21 cellular contexts compared by ENCODE assay signal in genomic region chr3:9598783-9599387, GRCh38. TPM values are rescaled to one million over a fixed set of nuclear protein-coding genes. Genes with fewer than 3 reads are reported as not detected.
DNase-seq lines count a peak whose midpoint lies in the region; ATAC-seq and TF ChIP-seq lines count a peak whose summit lies in the region.
"Had no signal": no experiment of that assay in that cellular context is flagged by ENCODE, and none has a peak within 500 bp of the region (broad histone marks: within the 10 kb centered on the region; RNA-seq: fewer than 3 reads in every experiment).

No MANE protein-coding gene starts in this region.

- DNase-seq in body of pancreas (no peak), mucosa of descending colon (peak in 1 of 3 donors; percentile 20), renal cortical epithelial cell (ENCODE audit: low read depth) (peak; percentile 7), left ventricle myocardium superior (no peak), CD1c-positive myeloid dendritic cell (ENCODE audit: extremely low spot score) (no peak)
- DNase-seq in activated T-cell treated with anti-CD3 and anti-CD28 coated beads, Interleukin-2, amount 50 U/mL, for 4 hours, result no peak
- DNase-seq: CD4-positive, CD25-positive, alpha-beta regulatory T cell; CD8-positive, alpha-beta memory T cell; COR-L47; DMS153; DMS79; GDM1; GOT3; H7; HFFc6; IMR-90 had no signal

- peaks cover 44% of the 10 kb centered on the region for H3K27me3 Mint-ChIP-seq in activated T-cell treated with anti-CD3 and anti-CD28 coated beads, Interleukin-2, amount 50 U/mL, for 4 hours (ENCODE audit: low read depth)

- intact Hi-C loops in body of pancreas (cut with DNase I) (no loop called here), mucosa of descending colon (cut with DNase I, micrococcal nuclease) (no loop called here), left ventricle myocardium superior (cut with micrococcal nuclease) (no loop called here)

- H3K4me3 Mint-ChIP-seq in activated T-cell treated with anti-CD3 and anti-CD28 coated beads, Interleukin-2, amount 50 U/mL, for 4 hours, result no peak overlapping the region
- H3K4me3 Mint-ChIP-seq: B cell, HFFc6 had no signal

- no peaks in the 10 kb centered on the region for H3K9me3 ChIP-seq in body of pancreas
- peaks cover 2% of the 10 kb centered on the region for H3K9me3 ChIP-seq in mucosa of descending colon

- ATAC-seq in body of pancreas, result peak; percentile 60
- peak; percentile 45 for ATAC-seq in mucosa of descending colon
- ATAC-seq in left ventricle myocardium superior, result no peak
- ATAC-seq in activated T-cell treated with anti-CD3 and anti-CD28 coated beads, Interleukin-2, amount 50 U/mL, for 4 hours, result no peak
- ATAC-seq: HCT116 had no signal

- H3K27me3 ChIP-seq in body of pancreas, result no peaks in the 10 kb centered on the region
- H3K27me3 ChIP-seq: BLaER1 treated with 17β-estradiol and CSF1 and Interleukin-3, amounts not matched to agents 10 nM and 100 nM had no signal

- no peaks in the 10 kb centered on the region for H3K36me3 ChIP-seq in body of pancreas (replicated peaks in 1 of 2; ENCODE audit: insufficient read depth in 1 of 2, low read depth in 2 of 2)
- H3K36me3 ChIP-seq in mucosa of descending colon (ENCODE audit: low read depth), result no peaks in the 10 kb centered on the region
- H3K36me3 ChIP-seq: BLaER1 treated with 17β-estradiol and CSF1 and Interleukin-3, amounts not matched to agents 10 nM and 100 nM had no signal

- H3K36me3 Mint-ChIP-seq in activated T-cell treated with anti-CD3 and anti-CD28 coated beads, Interleukin-2, amount 50 U/mL, for 4 hours (ENCODE audit: insufficient read depth), result no peaks in the 10 kb centered on the region
- H3K36me3 Mint-ChIP-seq: CD4-positive, CD25-positive, alpha-beta regulatory T cell; CD8-positive, alpha-beta memory T cell had no signal

- peak overlapping the region; percentile 58 for H3K27ac ChIP-seq in VCaP
- H3K27ac ChIP-seq in body of pancreas, result peak overlapping the region in 3 of 4 donors; percentile 10 to 65 (median 63)
- H3K27ac ChIP-seq: BLaER1 treated with 17β-estradiol and CSF1 and Interleukin-3, amounts not matched to agents 10 nM and 100 nM had no signal

- H3K4me1 ChIP-seq in body of pancreas (peaks cover 20% of the 10 kb centered on the region), mucosa of descending colon (ENCODE audit: low read depth) (no peaks in the 10 kb centered on the region)
- H3K4me1 ChIP-seq: BLaER1 treated with 17β-estradiol and CSF1 and Interleukin-3, amounts not matched to agents 10 nM and 100 nM had no signal

- TF ChIP-seq CTCF in VCaP (conservative IDR thresholded peaks at IDR 0.05) (no peak), body of pancreas (IDR thresholded peaks at IDR 0.05) (no peak), mucosa of descending colon (IDR thresholded peaks at IDR 0.05) (no peak)

- H3K4me3 ChIP-seq in body of pancreas, result no peak overlapping the region
- no peak overlapping the region for H3K4me3 ChIP-seq in mucosa of descending colon
- H3K4me3 ChIP-seq: BLaER1 treated with 17β-estradiol and CSF1 and Interleukin-3, amounts not matched to agents 10 nM and 100 nM had no signal

- H3K9me3 Mint-ChIP-seq in activated T-cell treated with anti-CD3 and anti-CD28 coated beads, Interleukin-2, amount 50 U/mL, for 4 hours, result no peaks in the 10 kb centered on the region
- H3K9me3 Mint-ChIP-seq: CD4-positive, CD25-positive, alpha-beta regulatory T cell; HFFc6 had no signal

- no peak for TF ChIP-seq POLR2A in body of pancreas (IDR thresholded peaks at IDR 0.05)

- WGBS in body of pancreas, 2 donors, result 45 to 56% methylated on average over 7 of the region's 7 CpGs

- peaks cover 2% of the 10 kb centered on the region for H3K4me1 Mint-ChIP-seq in activated T-cell treated with anti-CD3 and anti-CD28 coated beads, Interleukin-2, amount 50 U/mL, for 4 hours (ENCODE audit: low read depth)

RNA-seq across cellular contexts. Expression of gene LHFPL4, which starts 45.3 kb away (rescaled TPM):
- total RNA-seq in body of pancreas, result under 1 TPM; 0.52 to 0.66 TPM
- 1 to 10 TPM in 1 of 3 donors, under 1 TPM in 2; 0.14 to 1.6 (median 0.70) TPM for total RNA-seq in mucosa of descending colon
- total RNA-seq in renal cortical epithelial cell, result 0.05 TPM in 1 of 2 replicates, not detected in the other
- total RNA-seq in left ventricle myocardium superior, result not detected
- not detected for total RNA-seq in activated T-cell treated with anti-CD3 and anti-CD28 coated beads, Interleukin-2, amount 50 U/mL, for 4 hours
- total RNA-seq: A172; B cell; CD4-positive, CD25-positive, alpha-beta regulatory T cell; CD8-positive, alpha-beta memory T cell; HFFc6; IMR-90 had no signal

RNA-seq across cellular contexts. Expression of gene MTMR14, which starts 50.4 kb away (rescaled TPM):
- 10 to 100 TPM; 15.2 to 16.3 TPM for total RNA-seq in body of pancreas
- 10 to 100 TPM; 35.3 to 43.3 (median 36.5) TPM for total RNA-seq in mucosa of descending colon
- 37.4 and 57.1 TPM in 2 replicates for total RNA-seq in renal cortical epithelial cell
- total RNA-seq in left ventricle myocardium superior, result 45.3 TPM
- total RNA-seq in activated T-cell treated with anti-CD3 and anti-CD28 coated beads, Interleukin-2, amount 50 U/mL, for 4 hours, result 10 to 100 TPM; 42.5 to 47.6 (median 44.1) TPM

Comparison
In these comparisons a context has a peak if more than half of its experiments do, and no peak if none do; other contexts are left out.
1. ATAC-seq: peak in body of pancreas (single experiment) and mucosa of descending colon (single experiment); none in left ventricle myocardium superior (single experiment) and activated T-cell treated with anti-CD3 and anti-CD28 coated beads, Interleukin-2, amount 50 U/mL, for 4 hours (0 of 2).